ENCODE assay signal across 17 cellular contexts in the genomic region with DNA sequence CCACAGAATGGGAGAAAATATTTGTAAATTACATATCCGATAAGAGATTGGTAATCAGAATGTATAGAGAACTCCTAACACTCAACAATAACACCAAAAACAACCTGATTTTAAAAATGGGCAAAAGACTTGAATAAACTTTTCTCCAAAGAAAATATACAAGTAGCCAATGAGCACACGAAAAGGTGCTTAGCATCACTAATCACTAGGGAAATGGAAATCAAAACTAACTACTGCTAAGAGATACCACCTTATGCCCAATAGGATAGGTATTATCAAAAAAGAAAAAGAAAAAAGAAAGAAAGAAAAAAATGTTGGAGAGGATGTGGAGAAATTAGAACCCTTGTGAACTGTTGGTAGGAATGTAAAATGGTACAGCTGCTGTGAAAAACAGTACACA.
"Had no signal": no experiment of that assay in that cellular context is flagged by ENCODE, and none has a peak within 500 bp of the region (broad histone marks: within the 10 kb centered on the region; RNA-seq: fewer than 3 reads in every experiment).

No MANE protein-coding gene starts in this region.

- ATAC-seq: activated CD8-positive, alpha-beta memory T cell treated with anti-CD3 and anti-CD28 coated beads, Interleukin-2, amount 10 ng/mL, durations not matched to agents 7 days and 5 days; activated naive CD8-positive, alpha-beta T cell treated with anti-CD3 and anti-CD28 coated beads, Interleukin-2, amount 50 U/mL, for 24 hours; activated T-helper 17 cell treated with anti-CD3 and anti-CD28 coated beads, Interleukin-2, amount 50 U/mL, for 72 hours; stimulated activated naive CD8-positive, alpha-beta T cell treated with anti-CD3 and anti-CD28 coated beads, Interleukin-15, Interleukin-2, amounts not matched to agents 100 U/mL and 50 U/mL, for 24 hours had no signal

- DNase-seq: activated CD4-positive, alpha-beta memory T cell treated with anti-CD3 and anti-CD28 coated beads, Interleukin-2, amount 10 ng/mL, durations not matched to agents 7 days and 5 days; activated CD4-positive, alpha-beta T cell treated with anti-CD3 and anti-CD28 coated beads for 48 hours; activated CD4-positive, CD25-positive, alpha-beta regulatory T cell; activated CD8-positive, alpha-beta memory T cell treated with anti-CD3 and anti-CD28 coated beads, Interleukin-2, amount 10 ng/mL, durations not matched to agents 7 days and 5 days; activated naive CD4-positive, alpha-beta T cell; activated naive CD8-positive, alpha-beta T cell treated with anti-CD3 and anti-CD28 coated beads, Interleukin-2, amount 50 U/mL, for 24 hours; anterior cingulate cortex; brain microvascular endothelial cell; erythroblast; foreskin melanocyte; hypothalamus; stimulated activated CD4-positive, alpha-beta T cell treated with anti-CD3 and anti-CD28 coated beads, Interleukin-12 subunit alpha, Interleukin-12 subunit beta, amount 100 ng/mL, for 4 hours; stimulated activated CD4-positive, alpha-beta T cell treated with anti-CD3 and anti-CD28 coated beads, Interleukin-2, amount 100 ng/mL, for 24 hours; stimulated activated naive CD8-positive, alpha-beta T cell treated with anti-CD3 and anti-CD28 coated beads, Interleukin-15, Interleukin-2, amounts not matched to agents 100 U/mL and 50 U/mL, for 24 hours; substantia nigra; tibial artery had no signal
